30 cellular contexts compared by ENCODE assay signal in the genomic region with DNA sequence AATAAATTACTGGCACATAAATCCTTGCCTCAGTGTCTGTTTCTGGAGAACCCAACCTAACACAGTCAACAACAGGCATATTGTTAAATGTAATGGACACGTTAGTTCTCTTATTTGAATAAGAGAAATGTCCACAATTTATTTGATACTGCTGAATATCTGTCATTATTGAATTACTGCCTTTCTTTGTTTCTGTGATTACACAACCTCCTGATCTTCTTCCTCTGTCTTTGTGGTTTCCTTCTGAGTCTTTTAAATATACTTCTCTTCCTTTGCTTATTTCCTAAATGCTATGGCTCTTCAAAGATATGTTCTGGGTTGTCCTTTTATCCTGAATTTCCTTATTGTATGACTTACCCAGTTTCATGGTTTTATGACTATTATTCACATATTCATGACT. TPM values are rescaled to one million over a fixed set of nuclear protein-coding genes. Genes with fewer than 3 reads are reported as not detected.
DNase-seq lines count a peak whose midpoint lies in the region; ATAC-seq and TF ChIP-seq lines count a peak whose summit lies in the region.
"Had no signal": no experiment of that assay in that cellular context is flagged by ENCODE, and none has a peak within 500 bp of the region (broad histone marks: within the 10 kb centered on the region; RNA-seq: fewer than 3 reads in every experiment).

No MANE protein-coding gene starts in this region.

- H3K27me3 ChIP-seq in A673 (replicated peaks; ENCODE audit: insufficient read depth, low read depth, low read length, poor library complexity) (no peaks in the 10 kb centered on the region), BLaER1 (no peaks in the 10 kb centered on the region)
- H3K27me3 ChIP-seq: BE2C, Peyer's patch had no signal

- peak overlapping the region; percentile 1 for H3K27ac ChIP-seq in A673 (ENCODE audit: low read depth, low read length, poor library complexity, severe bottlenecking)
- no peak overlapping the region for H3K27ac ChIP-seq in BLaER1
- no peak overlapping the region for H3K27ac ChIP-seq in SK-N-MC
- H3K27ac ChIP-seq: Peyer's patch had no signal

- no peak overlapping the region for H3K4me3 ChIP-seq in A673 (ENCODE audit: low read depth, low read length, poor library complexity, severe bottlenecking)
- no peak overlapping the region for H3K4me3 ChIP-seq in BLaER1
- 0 out of 2 replicates have a peak overlapping the region, but pooled peaks have one; percentile 5 for H3K4me3 ChIP-seq in SK-N-MC
- H3K4me3 ChIP-seq: GM12878, GM23338, Peyer's patch had no signal

- no peaks in the 10 kb centered on the region for H4K20me1 ChIP-seq in BLaER1

- no TSS peak for BruUV-seq in A673 (replicated peaks; lab: Mats Ljungman, UMichigan)

- H3K4me1 ChIP-seq in A673 (ENCODE audit: insufficient read depth, low read length, poor library complexity, severe bottlenecking) = peaks cover 13% of the 10 kb centered on the region
- H3K4me1 ChIP-seq in BLaER1 = peaks cover 12% of the 10 kb centered on the region
- H3K4me1 ChIP-seq: BE2C, Peyer's patch had no signal

- TF ChIP-seq CTCF in A673 (conservative IDR thresholded peaks at IDR 0.05; ENCODE audit: low read depth, low read length) = no peak

- POLR2A ChIA-PET in A673 (lab: Charles Lee; ENCODE audit: low non-redundant PET) = no interaction called here

- H3K4me2 ChIP-seq in BLaER1 = peak overlapping the region; percentile 40
- H3K4me2 ChIP-seq: GM23338 had no signal

- no peak for ATAC-seq in sciatic nerve
- ATAC-seq: GM12878, GM23338, HepG2, SK-N-SH treated with all-trans-retinoic acid at 6 μM for 48 hours had no signal

- DNase-seq in A673 (ENCODE audit: low spot score) (peak; percentile 41), MV-4-11 (lab: John Stamatoyannopoulos, UW) (peak; percentile 67), SK-N-MC (ENCODE audit: low read depth, low spot score) (no peak), DMS153 (lab: John Stamatoyannopoulos, UW) (no peak), sciatic nerve (ENCODE audit: low spot score) (no peak), hippocampal formation (lab: John Stamatoyannopoulos, UW) (no peak)
- DNase-seq in activated effector memory CD4-positive, alpha-beta T cell treated with anti-CD3 and anti-CD28 coated beads, Interleukin-2, amount 50 U/mL, for 16 hours = no peak
- DNase-seq: BE2C; CD4-positive, CD25-positive, alpha-beta regulatory T cell; DMS79; EL; GDM1; H9; NCI-H1105; NCI-H1436 treated with DMSO at 0.1 percent for 48 hours; NCI-H187 treated with DMSO at 0.1 percent for 48 hours; NCI-H2171 treated with DMSO at 0.1 percent for 48 hours; NCI-H345; NCI-H510A treated with DMSO at 0.1 percent for 48 hours; NCI-H748 treated with DMSO at 0.1 percent for 48 hours; Peyer's patch; SHP77 treated with DMSO at 0.1 percent for 48 hours; T-helper 1 cell had no signal

- H3K9ac ChIP-seq in BLaER1 (no peak overlapping the region), SK-N-MC (ENCODE audit: insufficient read length) (no peak overlapping the region)

- CTCF ChIA-PET in A673 (lab: Charles Lee) = no interaction called here

- H3K9me3 ChIP-seq in A673 (ENCODE audit: low read depth, low read length, poor library complexity, severe bottlenecking) (no peaks in the 10 kb centered on the region), BLaER1 (peaks cover 19% of the 10 kb centered on the region), SK-N-MC (ENCODE audit: low read depth, low read length) (no peaks in the 10 kb centered on the region)
- H3K9me3 ChIP-seq: BE2C, Peyer's patch had no signal

- H3K36me3 ChIP-seq in A673 (ENCODE audit: insufficient read depth, low read length, poor library complexity, severe bottlenecking) (no peaks in the 10 kb centered on the region), BLaER1 (no peaks in the 10 kb centered on the region), SK-N-MC (ENCODE audit: insufficient read depth, low read length) (no peaks in the 10 kb centered on the region)
- H3K36me3 ChIP-seq: BE2C, Peyer's patch had no signal

- intact Hi-C loops in A673 (cut with micrococcal nuclease; ENCODE audit: unreplicated experiment) (no loop called here), sciatic nerve (cut with DNase I) (no loop called here)

RNA-seq across cellular contexts. Expression of a gene that starts 39.8 kb away (rescaled TPM):
- total RNA-seq in A673 (2021) = 0.59 and 1.0 TPM in 2 replicates
- 1.6 TPM for total RNA-seq in sciatic nerve
- total RNA-seq: HT1080, LHCN-M2 had no signal

RNA-seq across cellular contexts. Expression of a gene that starts 50.5 kb away (rescaled TPM):
- total RNA-seq in A673 (2021) (140 and 171 TPM in 2 replicates), sciatic nerve (57.2 TPM)

Comparison
In these comparisons a context has a peak if more than half of its experiments do, and no peak if none do; other contexts are left out.
1. DNase-seq: peak in A673 (single experiment) and MV-4-11 (single experiment); none in SK-N-MC (single experiment), DMS153 (single experiment), sciatic nerve (single experiment), activated effector memory CD4-positive, alpha-beta T cell treated with anti-CD3 and anti-CD28 coated beads, Interleukin-2, amount 50 U/mL, for 16 hours (single experiment) and hippocampal formation (0 of 2).